28 cellular contexts compared by ENCODE assay signal in genomic region chr10:7053195-7053594, GRCh38.
"Had no signal": no experiment of that assay in that cellular context is flagged by ENCODE, and none has a peak within 500 bp of the region (broad histone marks: within the 10 kb centered on the region; RNA-seq: fewer than 3 reads in every experiment).

No MANE protein-coding gene starts in this region.

- H3K27me3 ChIP-seq: ovary, right lobe of liver, sigmoid colon, stomach, thyroid gland, transverse colon, upper lobe of right lung, uterus had no signal

- H3K4me1 ChIP-seq: parathyroid adenoma, psoas muscle, right lobe of liver, sigmoid colon, stomach, thyroid gland, transverse colon, upper lobe of right lung, uterus had no signal

- H3K9ac ChIP-seq: parathyroid adenoma had no signal

- H3K36me3 ChIP-seq: ovary, right lobe of liver, sigmoid colon, stomach, thoracic aorta, thyroid gland, transverse colon, upper lobe of right lung, uterus had no signal

- DNase-seq: naive thymus-derived CD8-positive, alpha-beta T cell; nephron progenitor cell; occipital lobe; ovary; psoas muscle; right cardiac atrium; right lobe of liver; sigmoid colon; small intestine; stimulated activated CD4-positive, alpha-beta T cell treated with anti-CD3 and anti-CD28 coated beads, Interleukin-15, amount 100 ng/mL, for 24 hours; stimulated activated CD4-positive, alpha-beta T cell treated with anti-CD3 and anti-CD28 coated beads, Interleukin-2, amount 100 ng/mL, for 24 hours; stimulated activated CD4-positive, alpha-beta T cell treated with anti-CD3 and anti-CD28 coated beads, Interleukin-2, amount 100 ng/mL, for 48 hours; stimulated activated CD4-positive, alpha-beta T cell treated with anti-CD3 and anti-CD28 coated beads, Interleukin-4, amount 100 ng/mL, for 24 hours; stimulated activated naive B cell treated with anti-CD40 and anti-IgM and Interleukin-4, amounts not matched to agents 10 μg/mL and 1 μg/mL and 100 μg/mL, for 72 hours; stimulated activated naive CD4-positive, alpha-beta T cell treated with Interleukin-2 at 50 U/mL for 16 hours; stomach; thyroid gland; transverse colon; upper lobe of right lung; uterus had no signal

- H3K36me3 Mint-ChIP-seq: stimulated activated effector memory CD8-positive, alpha-beta T cell treated with anti-CD3 and anti-CD28 coated beads, Interleukin-12 subunit alpha, Interleukin-12 subunit beta, amount 100 ng/mL, for 72 hours; type B pancreatic cell had no signal

- H3K9me3 ChIP-seq: psoas muscle, right lobe of liver, thoracic aorta, thyroid gland, transverse colon, upper lobe of right lung, uterus had no signal

- H3K27me3 Mint-ChIP-seq: naive thymus-derived CD8-positive, alpha-beta T cell; natural killer cell treated with Interleukin-12 subunit alpha and Interleukin-12 subunit beta and Interleukin-15 and Interleukin-18, amount 100 ng/mL, for 72 hours; progenitor cell of endocrine pancreas; stimulated activated naive B cell treated with anti-CD40 and anti-IgM and Interleukin-4, amounts not matched to agents 10 μg/mL and 1 μg/mL and 100 μg/mL, for 72 hours; stimulated activated naive CD8-positive, alpha-beta T cell treated with anti-CD3 and anti-CD28 coated beads, Interleukin-15, Interleukin-2, amounts not matched to agents 100 ng/mL and 50 ng/mL, for 24 hours had no signal

- H3K27ac Mint-ChIP-seq: naive thymus-derived CD8-positive, alpha-beta T cell; natural killer cell treated with Interleukin-12 subunit alpha and Interleukin-12 subunit beta and Interleukin-15 and Interleukin-18, amount 100 ng/mL, for 72 hours; nephron progenitor cell; progenitor cell of endocrine pancreas; stimulated activated effector memory CD8-positive, alpha-beta T cell treated with anti-CD3 and anti-CD28 coated beads, Interleukin-12 subunit alpha, Interleukin-12 subunit beta, amount 100 ng/mL, for 72 hours; stimulated activated naive B cell treated with anti-CD40 and anti-IgM and Interleukin-4, amounts not matched to agents 10 μg/mL and 1 μg/mL and 100 μg/mL, for 72 hours; stimulated activated naive CD8-positive, alpha-beta T cell treated with anti-CD3 and anti-CD28 coated beads, Interleukin-15, Interleukin-2, amounts not matched to agents 100 ng/mL and 50 ng/mL, for 24 hours; type B pancreatic cell had no signal

- H3K4me3 Mint-ChIP-seq: naive thymus-derived CD8-positive, alpha-beta T cell; natural killer cell treated with Interleukin-12 subunit alpha and Interleukin-12 subunit beta and Interleukin-15 and Interleukin-18, amount 100 ng/mL, for 72 hours; nephron progenitor cell; neural crest cell; stimulated activated effector memory CD8-positive, alpha-beta T cell treated with anti-CD3 and anti-CD28 coated beads, Interleukin-12 subunit alpha, Interleukin-12 subunit beta, amount 100 ng/mL, for 72 hours; stimulated activated naive B cell treated with anti-CD40 and anti-IgM and Interleukin-4, amounts not matched to agents 10 μg/mL and 1 μg/mL and 100 μg/mL, for 72 hours; stimulated activated naive CD8-positive, alpha-beta T cell treated with anti-CD3 and anti-CD28 coated beads, Interleukin-15, Interleukin-2, amounts not matched to agents 100 ng/mL and 50 ng/mL, for 24 hours; type B pancreatic cell had no signal

- H3K4me1 Mint-ChIP-seq: nephron progenitor cell; neural crest cell; stimulated activated naive B cell treated with anti-CD40 and anti-IgM and Interleukin-4, amounts not matched to agents 10 μg/mL and 1 μg/mL and 100 μg/mL, for 72 hours had no signal

- ATAC-seq: naive thymus-derived CD8-positive, alpha-beta T cell; natural killer cell treated with Interleukin-12 subunit alpha and Interleukin-12 subunit beta and Interleukin-15 and Interleukin-18, amount 100 ng/mL, for 72 hours; psoas muscle; right cardiac atrium; right lobe of liver; stimulated activated effector memory CD8-positive, alpha-beta T cell treated with anti-CD3 and anti-CD28 coated beads, Interleukin-12 subunit alpha, Interleukin-12 subunit beta, amount 100 ng/mL, for 72 hours; stimulated activated naive B cell treated with anti-CD40 and anti-IgM and Interleukin-4, amounts not matched to agents 10 μg/mL and 1 μg/mL and 100 μg/mL, for 72 hours; upper lobe of right lung had no signal

- H3K27ac ChIP-seq: ovary, parathyroid adenoma, psoas muscle, right lobe of liver, sigmoid colon, stomach, thoracic aorta, thyroid gland, transverse colon, upper lobe of right lung, uterus had no signal

- H3K4me3 ChIP-seq: ovary, psoas muscle, right lobe of liver, sigmoid colon, stomach, thoracic aorta, thyroid gland, transverse colon, upper lobe of right lung, uterus had no signal

- H3K9me3 Mint-ChIP-seq: stimulated activated naive CD8-positive, alpha-beta T cell treated with anti-CD3 and anti-CD28 coated beads, Interleukin-15, Interleukin-2, amounts not matched to agents 100 ng/mL and 50 ng/mL, for 24 hours; type B pancreatic cell had no signal
